ENCODE assay signal across 11 cellular contexts in genomic region chr6:132401941-132402275, GRCh38. TPM values are rescaled to one million over a fixed set of nuclear protein-coding genes. Genes with fewer than 3 reads are reported as not detected.
A peak's percentile ranks its signal among the peaks of the same experiment; 100 is the strongest.
DNase-seq lines count a peak whose midpoint lies in the region; ATAC-seq, FAIRE-seq and TF ChIP-seq lines count a peak whose summit lies in the region.
"Had no signal": no experiment of that assay in that cellular context is flagged by ENCODE, and none has a peak within 500 bp of the region (broad histone marks: within the 10 kb centered on the region; RNA-seq: fewer than 3 reads in every experiment).

No MANE protein-coding gene starts in this region.

- 24% methylated on average over 13 of the region's 13 CpGs for WGBS in hepatocyte (ENCODE audit: low lambda C conversion rate, missing lambda C conversion rate)
- WGBS in psoas muscle, 3 donors, result 28 to 36% (median 32%) methylated on average over 13 of the region's 13 CpGs

- H3K4me3 ChIP-seq in hepatocyte, result peak overlapping the region; percentile 89
- peak overlapping the region; percentile 66 for H3K4me3 ChIP-seq in psoas muscle

- H3K4me1 ChIP-seq in ES-I3 (ENCODE audit: insufficient read depth, low read length) (no peaks in the 10 kb centered on the region), hepatocyte (ENCODE audit: insufficient read depth) (no peaks in the 10 kb centered on the region), psoas muscle (no peaks in the 10 kb centered on the region)

- H3K27me3 ChIP-seq in hepatocyte (peaks cover 72% of the 10 kb centered on the region), psoas muscle (ENCODE audit: insufficient read depth in 3 of 3, low read length in 2 of 3) (peaks cover 3 to 54% (median 16%) of the 10 kb centered on the region in 3 donors)

- DNase-seq in hepatocyte (ENCODE audit: low spot score) (no peak), psoas muscle (no peak), H54 (ENCODE audit: insufficient read length, low spot score) (no peak), AG20443 (ENCODE audit: low spot score) (no peak)
- DNase-seq: NCI-H187 had no signal

- H4K20me1 ChIP-seq in hepatocyte (ENCODE audit: insufficient read depth, poor library complexity, severe bottlenecking), result no peaks in the 10 kb centered on the region

- peak overlapping the region; percentile 99 for H3K4me2 ChIP-seq in hepatocyte

- peak overlapping the region; percentile 73 for H3K9ac ChIP-seq in ES-I3 (ENCODE audit: low read depth, low read length)

- H3K36me3 ChIP-seq in ES-I3 (ENCODE audit: insufficient read depth, low read length) (no peaks in the 10 kb centered on the region), hepatocyte (replicated peaks; ENCODE audit: insufficient read depth, low read depth) (no peaks in the 10 kb centered on the region), psoas muscle (ENCODE audit: insufficient read depth in 1 of 2, low read depth in 1 of 2) (no peaks in the 10 kb centered on the region)

- ATAC-seq in SK-N-SH treated with all-trans-retinoic acid at 6 μM for 48 hours (peak; percentile 9), psoas muscle (no peak), GM19467 (IDR thresholded peaks at IDR 0.05; ENCODE audit: unreplicated experiment) (no peak), GM18520 (IDR thresholded peaks at IDR 0.05; ENCODE audit: unreplicated experiment) (no peak)

- intact Hi-C loops in psoas muscle (cut with DNase I), result no loop called here

- no peak for TF ChIP-seq CTCF in hepatocyte (IDR thresholded peaks at IDR 0.05; ENCODE audit: poor library complexity)
- TF ChIP-seq CTCF in psoas muscle (IDR thresholded peaks at IDR 0.05), result no peak

- H3K27ac ChIP-seq in hepatocyte (no peak overlapping the region), psoas muscle (no peak overlapping the region)
- H3K27ac ChIP-seq: VCaP had no signal

- H2AFZ ChIP-seq in hepatocyte, result peak overlapping the region; percentile 88

- H3K9me2 ChIP-seq in hepatocyte (replicated peaks; ENCODE audit: insufficient read depth), result no peaks in the 10 kb centered on the region

- H3K9me3 ChIP-seq in ES-I3 (ENCODE audit: control insufficient read depth, insufficient read depth, low read length) (no peaks in the 10 kb centered on the region), hepatocyte (ENCODE audit: low read depth) (no peaks in the 10 kb centered on the region), psoas muscle (no peaks in the 10 kb centered on the region)

- no peaks in the 10 kb centered on the region for H3K79me2 ChIP-seq in hepatocyte

- no peak for TF ChIP-seq POLR2A in H54 (IDR thresholded peaks at IDR 0.05; ENCODE audit: low read depth, low read length)

- no peak for FAIRE-seq in H54 (lab: Jason Lieb, UNC)
- FAIRE-seq: colon had no signal

TF ChIP-seq in SK-N-SH treated with all-trans-retinoic acid at 6 μM for 48 hours, 23 proteins besides CTCF, POLR2A, EP300 and RAD21:
- TF ChIP-seq SNAI2 (CRISPR knock-in tag; IDR thresholded peaks at IDR 0.05) (no peak), GLIS3 (CRISPR knock-in tag; IDR thresholded peaks at IDR 0.05) (no peak)

RNA-seq across cellular contexts. Expression of gene MOXD1, which starts 0.6 kb away (rescaled TPM):
- total RNA-seq in hepatocyte, result 16.7 and 16.8 TPM in 2 replicates
- polyA plus RNA-seq in hepatocyte, result 9.0 and 11.7 TPM in 2 replicates
- under 1 TPM in 3 of 4 donors, not detected in 1; 0.30 to 0.58 (median 0.32) TPM for total RNA-seq in psoas muscle
- under 1 TPM in 2 of 3 donors, not detected in 1; 0.10 to 0.14 TPM for polyA plus RNA-seq in psoas muscle

Comparison
In these comparisons a context has a peak if more than half of its experiments do, and no peak if none do; other contexts are left out.
1. RNA of gene MOXD1, which starts 0.6 kb away (total RNA-seq): 16.7 to 16.8 TPM in hepatocyte; 0.30 to 0.58 TPM in psoas muscle; every median in the first group is over 10 times any median in the second.